In the genomic region with DNA sequence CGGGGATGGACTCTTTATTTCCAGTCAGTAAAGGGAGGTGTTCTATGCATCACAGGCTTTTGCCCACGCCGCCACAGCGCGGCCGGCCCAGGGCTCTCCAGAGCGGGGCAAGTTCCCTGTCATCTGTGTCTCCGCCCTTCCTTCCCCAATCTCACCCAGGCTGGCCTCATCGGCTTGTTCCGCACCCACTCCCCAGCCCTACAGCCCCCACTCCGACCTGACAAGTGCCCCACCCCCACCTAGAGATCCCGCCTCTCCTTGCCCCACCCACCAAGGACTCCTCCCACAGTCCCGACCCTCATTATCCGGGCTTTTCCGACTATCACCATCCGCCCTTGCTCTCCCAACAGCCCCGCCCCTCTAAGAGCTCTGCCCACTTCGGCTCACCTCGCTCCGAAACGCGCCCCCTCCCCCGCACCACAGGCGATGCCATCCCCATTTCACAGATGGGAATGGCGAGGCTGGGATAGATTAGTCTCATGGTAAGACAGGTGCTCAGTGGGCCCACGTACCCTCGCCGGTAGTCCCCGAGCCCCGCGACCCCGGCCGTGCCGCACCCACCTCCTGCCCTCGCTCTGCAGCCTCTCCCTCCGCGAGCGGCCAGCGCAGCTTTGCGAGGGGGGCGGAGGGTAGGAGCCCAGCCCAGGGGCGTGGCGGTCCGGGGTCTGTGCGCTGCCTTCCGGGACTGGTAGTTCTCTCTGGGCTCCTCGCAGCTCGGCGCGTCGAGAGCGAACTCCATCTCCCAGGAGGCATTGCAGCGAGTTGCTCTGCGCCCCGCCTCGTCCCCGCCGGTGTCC, we compare ENCODE assay signal across 2 cellular contexts.
TF ChIP-seq lines count a peak whose summit lies in the region.

A gene with protein sequence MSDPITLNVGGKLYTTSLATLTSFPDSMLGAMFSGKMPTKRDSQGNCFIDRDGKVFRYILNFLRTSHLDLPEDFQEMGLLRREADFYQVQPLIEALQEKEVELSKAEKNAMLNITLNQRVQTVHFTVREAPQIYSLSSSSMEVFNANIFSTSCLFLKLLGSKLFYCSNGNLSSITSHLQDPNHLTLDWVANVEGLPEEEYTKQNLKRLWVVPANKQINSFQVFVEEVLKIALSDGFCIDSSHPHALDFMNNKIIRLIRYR (minus strand): TSS at position 615 of the 797 bp plus-strand sequence. CDS start 14,072 bp downstream, outside the sequence.

TF ChIP-seq in HCT116, 20 proteins besides CTCF, POLR2A, EP300 and RAD21 (continued from another document):
- TF ChIP-seq CBX3 (IDR thresholded peaks at IDR 0.05; ENCODE audit: low read depth) (0 out of 2 replicates have a peak, but pooled peaks have one; percentile 48), EZH2 (IDR thresholded peaks at IDR 0.05) (no peak), TCF7L2 (IDR thresholded peaks at IDR 0.05; ENCODE audit: borderline replicate concordance, extremely low read depth, insufficient read depth, insufficient read length) (peak; percentile 41), EGR1 (IDR thresholded peaks at IDR 0.05; ENCODE audit: low read depth) (peak; percentile 78), CEBPB (IDR thresholded peaks at IDR 0.05; ENCODE audit: low read depth) (no peak), SP1 (IDR thresholded peaks at IDR 0.05; ENCODE audit: low read depth) (peak; percentile 96), ELF1 (IDR thresholded peaks at IDR 0.05; ENCODE audit: borderline replicate concordance, low read depth) (no peak; the same call in 1 of the 2 replicates)
- TF ChIP-seq, protein P1, sequence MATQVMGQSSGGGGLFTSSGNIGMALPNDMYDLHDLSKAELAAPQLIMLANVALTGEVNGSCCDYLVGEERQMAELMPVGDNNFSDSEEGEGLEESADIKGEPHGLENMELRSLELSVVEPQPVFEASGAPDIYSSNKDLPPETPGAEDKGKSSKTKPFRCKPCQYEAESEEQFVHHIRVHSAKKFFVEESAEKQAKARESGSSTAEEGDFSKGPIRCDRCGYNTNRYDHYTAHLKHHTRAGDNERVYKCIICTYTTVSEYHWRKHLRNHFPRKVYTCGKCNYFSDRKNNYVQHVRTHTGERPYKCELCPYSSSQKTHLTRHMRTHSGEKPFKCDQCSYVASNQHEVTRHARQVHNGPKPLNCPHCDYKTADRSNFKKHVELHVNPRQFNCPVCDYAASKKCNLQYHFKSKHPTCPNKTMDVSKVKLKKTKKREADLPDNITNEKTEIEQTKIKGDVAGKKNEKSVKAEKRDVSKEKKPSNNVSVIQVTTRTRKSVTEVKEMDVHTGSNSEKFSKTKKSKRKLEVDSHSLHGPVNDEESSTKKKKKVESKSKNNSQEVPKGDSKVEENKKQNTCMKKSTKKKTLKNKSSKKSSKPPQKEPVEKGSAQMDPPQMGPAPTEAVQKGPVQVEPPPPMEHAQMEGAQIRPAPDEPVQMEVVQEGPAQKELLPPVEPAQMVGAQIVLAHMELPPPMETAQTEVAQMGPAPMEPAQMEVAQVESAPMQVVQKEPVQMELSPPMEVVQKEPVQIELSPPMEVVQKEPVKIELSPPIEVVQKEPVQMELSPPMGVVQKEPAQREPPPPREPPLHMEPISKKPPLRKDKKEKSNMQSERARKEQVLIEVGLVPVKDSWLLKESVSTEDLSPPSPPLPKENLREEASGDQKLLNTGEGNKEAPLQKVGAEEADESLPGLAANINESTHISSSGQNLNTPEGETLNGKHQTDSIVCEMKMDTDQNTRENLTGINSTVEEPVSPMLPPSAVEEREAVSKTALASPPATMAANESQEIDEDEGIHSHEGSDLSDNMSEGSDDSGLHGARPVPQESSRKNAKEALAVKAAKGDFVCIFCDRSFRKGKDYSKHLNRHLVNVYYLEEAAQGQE (IDR thresholded peaks at IDR 0.05; ENCODE audit: low read depth), result no peak

TF ChIP-seq in neural cell, 6 proteins besides CTCF, POLR2A, EP300 and RAD21 (continued from another document):
- TF ChIP-seq, protein P1 (IDR thresholded peaks at IDR 0.05; ENCODE audit: borderline replicate concordance), result no peak
TF ChIP-seq in neural cell: peak in this region for 2.
